Comparison of ENCODE assay signal across 2 cellular contexts in genomic region chr1:164706596-164706995, GRCh38.
TF ChIP-seq lines count a peak whose summit lies in the region.

No MANE protein-coding gene starts in this region.

TF ChIP-seq in GM23338, 12 proteins besides CTCF, POLR2A, EP300 and RAD21 (continued from another document):
- TF ChIP-seq ZNF331 (CRISPR knock-in tag; IDR thresholded peaks at IDR 0.05; ENCODE audit: low read depth) (no peak), POLR2AphosphoS5 (IDR thresholded peaks at IDR 0.05; ENCODE audit: low read depth) (no peak), ZNF114 (CRISPR knock-in tag; IDR thresholded peaks at IDR 0.05) (no peak)

TF ChIP-seq in K562, 482 proteins besides CTCF, POLR2A, EP300 and RAD21 (continued from another document):
- TF ChIP-seq GTF2B (IDR thresholded peaks at IDR 0.05; ENCODE audit: extremely low read depth, insufficient read length) = no peak
